Comparison of ENCODE assay signal across 8 cellular contexts in the genomic region with DNA sequence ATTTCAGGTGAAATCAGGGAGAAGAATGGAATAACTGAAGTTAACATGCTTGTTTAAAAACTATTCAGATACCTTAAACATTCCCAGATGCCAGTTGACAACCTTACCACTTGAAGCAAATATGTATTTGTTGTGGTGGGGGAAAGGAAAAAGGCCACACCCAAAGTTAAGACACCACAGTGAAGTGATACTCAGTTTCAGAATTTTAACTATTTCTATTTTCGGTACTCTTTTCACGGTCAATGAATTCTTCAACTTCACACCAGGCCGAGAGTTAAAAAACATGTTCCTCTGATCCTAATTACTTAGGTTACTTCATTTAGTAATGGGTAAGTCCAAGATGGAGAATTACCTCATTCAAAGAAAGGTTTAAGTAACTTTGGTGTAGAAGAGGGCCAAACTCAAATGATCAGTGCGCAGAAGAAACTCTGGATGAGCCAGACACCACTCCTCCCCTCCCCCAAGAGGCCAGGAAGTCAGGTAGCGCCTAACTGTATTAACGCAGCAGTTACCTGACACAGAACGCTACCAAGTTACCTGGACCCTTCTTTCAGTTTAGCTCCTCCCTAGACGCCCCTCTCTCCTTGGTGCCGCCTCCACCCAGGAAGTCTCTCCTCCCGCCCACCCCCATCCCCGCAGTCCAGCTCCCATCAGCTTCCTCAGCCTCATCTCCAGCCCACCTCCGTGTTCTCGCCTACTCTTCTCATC. TPM values are rescaled to one million over a fixed set of nuclear protein-coding genes. Genes with fewer than 3 reads are reported as not detected.
A peak's percentile ranks its signal among the peaks of the same experiment; 100 is the strongest.
DNase-seq lines count a peak whose midpoint lies in the region; ATAC-seq and TF ChIP-seq lines count a peak whose summit lies in the region.

No MANE protein-coding gene starts in this region.

- H3K27me3 ChIP-seq in prostate gland (replicated peaks; ENCODE audit: insufficient read depth): no peaks in the 10 kb centered on the region

- peak; percentile 24 for ATAC-seq in GM21526 (IDR thresholded peaks at IDR 0.05; ENCODE audit: low FRiP score, unreplicated experiment)

- DNase-seq in DMS79 treated with DMSO at 0.1 percent for 48 hours (lab: John Stamatoyannopoulos, UW) (peak; percentile 47), Kasumi-1 (lab: John Stamatoyannopoulos, UW) (peak; percentile 23 to 54), head of caudate nucleus (peak in 31 of 42 donors; percentile 1 to 53 (median 23)), prostate gland (ENCODE audit: low spot score) (no peak), AML-193 (lab: John Stamatoyannopoulos, UW) (no peak), AG20443 (ENCODE audit: low spot score) (no peak)
- peak; percentile 14 for DNase-seq in activated effector memory CD4-positive, alpha-beta T cell treated with Interleukin-2 at 50 U/mL for 16 hours

- WGBS in prostate gland: 5% methylated on average over 13 of the region's 13 CpGs

- peak overlapping the region; percentile 88 to 91 for H3K4me3 ChIP-seq in prostate gland

- TF ChIP-seq CTCF in prostate gland (IDR thresholded peaks at IDR 0.05): no peak

- no peak for TF ChIP-seq POLR2A in prostate gland (IDR thresholded peaks at IDR 0.05)

- no peaks in the 10 kb centered on the region for H3K36me3 ChIP-seq in prostate gland

- no peaks in the 10 kb centered on the region for H3K9me3 ChIP-seq in prostate gland

- H3K4me1 ChIP-seq in prostate gland (replicated peaks): peaks cover 5% of the 10 kb centered on the region

- H3K27ac ChIP-seq in prostate gland: peak overlapping the region; percentile 76 to 81

- intact Hi-C loops in head of caudate nucleus (cut with DNase I): loop anchor here (2.0 kb wide), 1 partner anchor 314 kb away; the partner anchor contains the start of gene STMP1
- intact Hi-C loops in prostate gland (cut with DNase I): loop anchor here (5.0 kb wide), 1 partner anchor 314 kb away; the partner anchor contains the start of gene STMP1

RNA-seq across cellular contexts. Expression of gene MTPN, which starts 0.7 kb away (rescaled TPM):
- total RNA-seq in prostate gland: 100 to 1,000 TPM in 1 of 2 donors, 10 to 100 TPM in 1; 85.6 to 137 TPM

Comparison
In these comparisons a context has a peak if more than half of its experiments do, and no peak if none do; other contexts are left out.
1. DNase-seq: peak in DMS79 treated with DMSO at 0.1 percent for 48 hours (single experiment), Kasumi-1 (2 of 2), activated effector memory CD4-positive, alpha-beta T cell treated with Interleukin-2 at 50 U/mL for 16 hours (single experiment) and head of caudate nucleus (31 of 42); none in prostate gland (single experiment), AML-193 (0 of 2) and AG20443 (single experiment).